ENCODE assay signal across 17 cellular contexts in the genomic region with DNA sequence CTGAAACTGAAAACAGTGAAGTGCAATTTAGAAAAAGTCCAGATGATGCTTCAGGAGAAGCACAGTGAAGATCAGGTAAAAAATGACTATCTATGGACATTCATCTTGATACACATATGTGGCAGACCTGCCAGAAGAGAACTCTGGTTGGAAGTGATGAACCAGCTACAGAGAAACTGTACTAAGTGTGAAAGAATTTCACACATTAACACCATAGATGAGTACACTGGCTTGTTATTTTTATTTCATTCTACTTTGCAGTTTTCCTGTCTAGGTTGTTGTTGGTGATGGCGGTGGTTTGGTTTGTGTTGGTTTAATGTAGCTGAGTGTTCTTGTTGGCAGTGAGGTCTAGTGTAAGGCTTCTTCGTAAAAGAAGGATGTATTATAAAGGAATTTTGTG.
DNase-seq lines count a peak whose midpoint lies in the region; ATAC-seq and TF ChIP-seq lines count a peak whose summit lies in the region.
"Had no signal": no experiment of that assay in that cellular context is flagged by ENCODE, and none has a peak within 500 bp of the region (broad histone marks: within the 10 kb centered on the region; RNA-seq: fewer than 3 reads in every experiment).

No MANE protein-coding gene starts in this region.

- no peak for DNase-seq in activated T-cell treated with anti-CD3 and anti-CD28 coated beads, Interleukin-2, amount 50 U/mL, for 4 hours
- no peak for DNase-seq in activated T-cell treated with anti-CD3 and anti-CD28 coated beads, Interleukin-2, amount 50 U/mL, for 48 hours
- DNase-seq in ascending aorta (ENCODE audit: low spot score in 2 of 2) (no peak), kidney tubule cell (ENCODE audit: low spot score) (peak; percentile 27), thoracic aorta (ENCODE audit: low spot score) (no peak), left ventricle myocardium inferior (no peak), retina (no peak), DMS53 (lab: John Stamatoyannopoulos, UW) (no peak)
- DNase-seq: activated CD8-positive, alpha-beta memory T cell treated with anti-CD3 and anti-CD28 coated beads, Interleukin-2, amount 50 U/mL, for 48 hours; cortex of kidney; NCI-H1436; NCI-H2171; NCI-H69; nucleus accumbens; right lobe of liver had no signal

- H3K4me1 Mint-ChIP-seq in activated T-cell treated with anti-CD3 and anti-CD28 coated beads, Interleukin-2, amount 50 U/mL, for 4 hours (ENCODE audit: low read depth), result peaks cover 2% of the 10 kb centered on the region

- no peak overlapping the region for H3K4me3 Mint-ChIP-seq in activated T-cell treated with anti-CD3 and anti-CD28 coated beads, Interleukin-2, amount 50 U/mL, for 4 hours
- H3K4me3 Mint-ChIP-seq: activated naive CD8-positive, alpha-beta T cell had no signal

- peak overlapping the region; percentile 90 to 96 for H3K27ac ChIP-seq in ascending aorta
- H3K27ac ChIP-seq in thoracic aorta, result peak overlapping the region; percentile 83 to 94
- no peak overlapping the region for H3K27ac ChIP-seq in left ventricle myocardium inferior (replicated peaks)
- H3K27ac ChIP-seq: BLaER1 treated with 17β-estradiol and CSF1 and Interleukin-3, amounts not matched to agents 10 nM and 100 nM had no signal

- H3K4me1 ChIP-seq in ascending aorta, result peaks cover 7 to 35% of the 10 kb centered on the region in 2 donors
- peaks cover 20 to 49% of the 10 kb centered on the region in 2 donors for H3K4me1 ChIP-seq in thoracic aorta (ENCODE audit: control insufficient read depth in 1 of 2, low read depth in 2 of 2)
- H3K4me1 ChIP-seq in left ventricle myocardium inferior, result peaks cover 17% of the 10 kb centered on the region
- H3K4me1 ChIP-seq: BLaER1 treated with 17β-estradiol and CSF1 and Interleukin-3, amounts not matched to agents 10 nM and 100 nM had no signal

- H3K4me3 ChIP-seq in ascending aorta, result no peak overlapping the region
- H3K4me3 ChIP-seq in thoracic aorta, result no peak overlapping the region
- no peak overlapping the region for H3K4me3 ChIP-seq in left ventricle myocardium inferior
- H3K4me3 ChIP-seq: BLaER1 treated with 17β-estradiol and CSF1 and Interleukin-3, amounts not matched to agents 10 nM and 100 nM; right lobe of liver had no signal

- H3K9me3 ChIP-seq in ascending aorta (no peaks in the 10 kb centered on the region), thoracic aorta (no peaks in the 10 kb centered on the region), left ventricle myocardium inferior (replicated peaks) (no peaks in the 10 kb centered on the region)
- H3K9me3 ChIP-seq: BLaER1 treated with 17β-estradiol and CSF1 and Interleukin-3, amounts not matched to agents 10 nM and 100 nM; right lobe of liver had no signal

- H3K27me3 ChIP-seq in ascending aorta (no peaks in the 10 kb centered on the region), thoracic aorta (replicated peaks; ENCODE audit: insufficient read depth) (no peaks in the 10 kb centered on the region), left ventricle myocardium inferior (ENCODE audit: low read depth) (no peaks in the 10 kb centered on the region)
- H3K27me3 ChIP-seq: BLaER1 treated with 17β-estradiol and CSF1 and Interleukin-3, amounts not matched to agents 10 nM and 100 nM; right lobe of liver had no signal

- peak; percentile 46 to 51 for ATAC-seq in activated T-cell treated with anti-CD3 and anti-CD28 coated beads, Interleukin-2, amount 50 U/mL, for 4 hours
- ATAC-seq in thoracic aorta (ENCODE audit: insufficient number of reproducible peaks, low FRiP score, low read depth), result no peak
- ATAC-seq: right lobe of liver had no signal

- H3K36me3 Mint-ChIP-seq in activated T-cell treated with anti-CD3 and anti-CD28 coated beads, Interleukin-2, amount 50 U/mL, for 4 hours (ENCODE audit: insufficient read depth), result peaks cover 31% of the 10 kb centered on the region

- peaks cover 21 to 29% of the 10 kb centered on the region in 2 donors for H3K36me3 ChIP-seq in ascending aorta
- H3K36me3 ChIP-seq in thoracic aorta, result peaks cover 10% of the 10 kb centered on the region
- H3K36me3 ChIP-seq in left ventricle myocardium inferior, result peaks cover 57% of the 10 kb centered on the region

- no peaks in the 10 kb centered on the region for H3K9me3 Mint-ChIP-seq in activated T-cell treated with anti-CD3 and anti-CD28 coated beads, Interleukin-2, amount 50 U/mL, for 4 hours

- H3K27me3 Mint-ChIP-seq in activated T-cell treated with anti-CD3 and anti-CD28 coated beads, Interleukin-2, amount 50 U/mL, for 4 hours (ENCODE audit: low read depth), result no peaks in the 10 kb centered on the region
- H3K27me3 Mint-ChIP-seq: activated naive CD8-positive, alpha-beta T cell had no signal

- no peak for TF ChIP-seq CTCF in ascending aorta (IDR thresholded peaks at IDR 0.05)
- no peak for TF ChIP-seq CTCF in thoracic aorta (IDR thresholded peaks at IDR 0.05)
- no peak for TF ChIP-seq CTCF in left ventricle myocardium inferior (IDR thresholded peaks at IDR 0.05; ENCODE audit: borderline replicate concordance)

- intact Hi-C loops in ascending aorta (cut with DNase I), result loop anchor here (10.0 kb wide), 1 partner anchor 225 kb away; no protein-coding TSS in a partner anchor
- intact Hi-C loops in left ventricle myocardium inferior (cut with micrococcal nuclease), result no loop called here
